17 cellular contexts compared by ENCODE assay signal in the genomic region with DNA sequence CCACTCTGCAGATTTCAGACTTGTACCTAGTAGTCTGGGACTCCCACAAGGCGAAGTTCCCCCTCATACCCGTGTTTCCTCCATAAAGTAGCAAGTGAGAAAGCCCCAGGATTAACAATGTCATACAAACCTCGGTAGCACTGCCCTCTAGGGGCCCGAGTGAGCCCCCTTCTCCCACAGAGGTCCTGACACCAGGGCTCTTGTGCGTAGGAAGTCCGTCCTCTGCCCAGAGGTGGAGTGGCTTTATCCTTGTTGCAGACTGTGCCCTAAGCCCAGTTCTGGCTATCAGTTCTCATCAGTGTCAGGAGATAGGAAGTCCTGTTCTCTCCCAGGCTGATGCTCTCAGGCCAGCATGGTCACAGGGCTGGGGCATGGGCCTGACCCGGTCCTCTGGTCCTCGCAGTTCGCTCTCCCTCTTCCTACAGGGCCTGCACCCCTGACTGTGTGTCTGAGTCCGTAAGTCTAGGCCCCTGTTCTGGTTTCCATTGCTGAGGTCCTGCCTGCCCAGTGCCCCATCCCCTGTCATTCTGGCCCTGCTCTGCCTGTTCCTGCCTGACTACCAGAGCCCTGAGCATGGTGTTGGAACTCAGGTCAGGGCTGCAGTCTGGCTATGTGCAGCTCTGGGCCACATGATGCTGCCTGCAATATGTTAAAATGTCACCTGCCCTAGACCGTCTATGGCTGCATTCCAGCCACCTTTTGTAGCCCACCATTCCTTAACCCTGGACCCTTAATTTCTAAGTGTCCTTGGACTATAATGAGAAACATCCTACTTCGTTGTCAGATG.
DNase-seq lines count a peak whose midpoint lies in the region; ATAC-seq, FAIRE-seq and TF ChIP-seq lines count a peak whose summit lies in the region.
"Had no signal": no experiment of that assay in that cellular context is flagged by ENCODE, and none has a peak within 500 bp of the region (broad histone marks: within the 10 kb centered on the region; RNA-seq: fewer than 3 reads in every experiment).

No MANE protein-coding gene starts in this region.

- H4K20me1 ChIP-seq in Loucy (ENCODE audit: insufficient read depth, low read length, poor library complexity, severe bottlenecking) (no peaks in the 10 kb centered on the region), GM12878 (ENCODE audit: control insufficient read depth, insufficient read depth) (no peaks in the 10 kb centered on the region)
- H4K20me1 ChIP-seq: BLaER1 had no signal

- H3K4me2 ChIP-seq in Loucy (ENCODE audit: low read depth, low read length, poor library complexity, severe bottlenecking) (no peak overlapping the region), GM12878 (ENCODE audit: control insufficient read depth, insufficient read depth) (no peak overlapping the region)
- H3K4me2 ChIP-seq: BLaER1 had no signal

- intact Hi-C loops in left ventricle myocardium superior (cut with micrococcal nuclease) (no loop called here), Right ventricle myocardium inferior (cut with DNase I) (no loop called here), GM12878 (cut with micrococcal nuclease; ENCODE audit: unreplicated experiment) (no loop called here)

- in situ Hi-C loops in GM12878 (cut with MboI), result no loop called here

- TF ChIP-seq RAD21 in GM12878 (IDR thresholded peaks at IDR 0.05; ENCODE audit: insufficient read depth, low read depth, low read length), result no peak

- H3K9ac ChIP-seq in Loucy (ENCODE audit: low read depth, low read length, poor library complexity, severe bottlenecking) (no peak overlapping the region), GM12878 (ENCODE audit: control insufficient read depth, insufficient read depth, low read length) (no peak overlapping the region)
- H3K9ac ChIP-seq: BLaER1 had no signal

- RAD21 ChIA-PET in GM12878 (lab: Charles Lee; ENCODE audit: unreplicated experiment), result no interaction called here

- no peak overlapping the region for H3K27ac ChIP-seq in GM12878 (ENCODE audit: control insufficient read depth, insufficient read depth)
- H3K27ac ChIP-seq: BLaER1, right atrium auricular region, vagina had no signal

- H3K9me3 Mint-ChIP-seq in stimulated activated effector memory CD8-positive, alpha-beta T cell treated with anti-CD3 and anti-CD28 coated beads, Interleukin-12 subunit alpha, Interleukin-12 subunit beta, amount 100 ng/mL, for 72 hours, result no peaks in the 10 kb centered on the region
- H3K9me3 Mint-ChIP-seq: activated naive CD4-positive, alpha-beta T cell treated with anti-CD3 and anti-CD28 coated beads, Interleukin-2, amount 50 U/mL, for 24 hours had no signal

- no peaks in the 10 kb centered on the region for H3F3A ChIP-seq in Loucy (ENCODE audit: low read depth)

- TF ChIP-seq CTCF in Loucy (conservative IDR thresholded peaks at IDR 0.05; ENCODE audit: low read length) (peak; percentile 49), GM12878 (IDR thresholded peaks at IDR 0.05 in 2 of 3, conservative IDR thresholded peaks at IDR 0.05 in 1 of 3; ENCODE audit: control insufficient read depth in 2 of 3, extremely low read depth in 1 of 3, insufficient read depth in 1 of 3, low read depth in 3 of 3, low read length in 3 of 3) (peak in 1 of 3 experiments; percentile 13; a peak in 1 of 6 replicates)

- no peak overlapping the region for H3K27ac Mint-ChIP-seq in stimulated activated effector memory CD8-positive, alpha-beta T cell treated with anti-CD3 and anti-CD28 coated beads, Interleukin-12 subunit alpha, Interleukin-12 subunit beta, amount 100 ng/mL, for 72 hours
- H3K27ac Mint-ChIP-seq: activated naive CD4-positive, alpha-beta T cell treated with anti-CD3 and anti-CD28 coated beads, Interleukin-2, amount 50 U/mL, for 24 hours had no signal

- ATAC-seq in left ventricle myocardium superior (peak; percentile 29), Right ventricle myocardium inferior (no peak), GM12878 (peak; percentile 59), GM18517 (IDR thresholded peaks at IDR 0.05; ENCODE audit: unreplicated experiment) (no peak)
- ATAC-seq in stimulated activated effector memory CD8-positive, alpha-beta T cell treated with anti-CD3 and anti-CD28 coated beads, Interleukin-12 subunit alpha, Interleukin-12 subunit beta, amount 100 ng/mL, for 72 hours, result peak; percentile 18

- no peak overlapping the region for H3K4me3 Mint-ChIP-seq in stimulated activated effector memory CD8-positive, alpha-beta T cell treated with anti-CD3 and anti-CD28 coated beads, Interleukin-12 subunit alpha, Interleukin-12 subunit beta, amount 100 ng/mL, for 72 hours
- H3K4me3 Mint-ChIP-seq: activated naive CD4-positive, alpha-beta T cell treated with anti-CD3 and anti-CD28 coated beads, Interleukin-2, amount 50 U/mL, for 24 hours had no signal

- WGBS in GM12878 (ENCODE audit: insufficient coverage, insufficient replicate concordance, low lambda C conversion rate, missing lambda C conversion rate), result 14% methylated on average over 12 of the region's 12 CpGs

- FAIRE-seq in GM12878 (lab: Jason Lieb, UNC), result no peak
- FAIRE-seq: endothelial cell of umbilical vein had no signal

- CTCF ChIA-PET in GM12878 (lab: Yijun Ruan, JAX), result interaction anchor here (0.6 to 4.9 kb wide), 3 partner anchors 16 to 319 kb away, joined by 5 to 47 read pairs (median 7); no protein-coding TSS in a partner anchor

- POLR2A ChIA-PET in GM12878 (lab: Charles Lee), result no interaction called here

- no peaks in the 10 kb centered on the region for H3K27me3 ChIP-seq in Loucy (ENCODE audit: insufficient read depth, low read length, poor library complexity, severe bottlenecking)
- H3K27me3 ChIP-seq in GM12878 (replicated peaks in 1 of 2; ENCODE audit: control insufficient read depth in 2 of 2, insufficient read depth in 2 of 2, low read length in 1 of 2), result peaks cover 0 to 3% of the 10 kb centered on the region in 2 experiments; a peak in 2 of 4 replicates
- H3K27me3 ChIP-seq: BLaER1, right atrium auricular region, vagina had no signal

- DNase-seq in left ventricle myocardium superior (no peak), Right ventricle myocardium inferior (ENCODE audit: missing footprints) (no peak), GM12878 (ENCODE audit: low read depth, low spot score) (no peak), NCI-H1417 treated with DMSO at 0.1 percent for 48 hours (lab: John Stamatoyannopoulos, UW) (no peak)
- no peak for DNase-seq in stimulated activated effector memory CD8-positive, alpha-beta T cell treated with anti-CD3 and anti-CD28 coated beads, Interleukin-12 subunit alpha, Interleukin-12 subunit beta, amount 100 ng/mL, for 72 hours (ENCODE audit: low spot score in 2 of 2)
- no peak for DNase-seq in stimulated activated CD4-positive, alpha-beta T cell treated with anti-CD3 and anti-CD28 coated beads, Interleukin-15, amount 100 ng/mL, for 24 hours
- DNase-seq: GDM1; HCEC 1CT; stimulated activated CD4-positive, alpha-beta T cell treated with anti-CD3 and anti-CD28 coated beads, Interleukin-4, amount 100 ng/mL, for 24 hours; stimulated activated naive CD4-positive, alpha-beta T cell had no signal

- H3K4me1 ChIP-seq in Loucy (ENCODE audit: insufficient read depth, low read length, poor library complexity, severe bottlenecking), result no peaks in the 10 kb centered on the region
- H3K4me1 ChIP-seq in GM12878 (ENCODE audit: control insufficient read depth, insufficient read depth, low read length), result no peaks in the 10 kb centered on the region
- H3K4me1 ChIP-seq: BLaER1, right atrium auricular region, vagina had no signal

- H3K4me1 Mint-ChIP-seq in stimulated activated effector memory CD8-positive, alpha-beta T cell treated with anti-CD3 and anti-CD28 coated beads, Interleukin-12 subunit alpha, Interleukin-12 subunit beta, amount 100 ng/mL, for 72 hours, result no peaks in the 10 kb centered on the region
- H3K4me1 Mint-ChIP-seq: activated naive CD4-positive, alpha-beta T cell treated with anti-CD3 and anti-CD28 coated beads, Interleukin-2, amount 50 U/mL, for 24 hours had no signal

- TF ChIP-seq POLR2A in GM12878 (IDR thresholded peaks at IDR 0.05; ENCODE audit: low read depth, low read length), result no peak

- H3K79me2 ChIP-seq in Loucy (ENCODE audit: insufficient read depth, low read length) (no peaks in the 10 kb centered on the region), GM12878 (ENCODE audit: control insufficient read depth, insufficient read depth, low read length) (no peaks in the 10 kb centered on the region)

- no peaks in the 10 kb centered on the region for H3K9me3 ChIP-seq in Loucy (ENCODE audit: insufficient read depth, low read depth, low read length)
- no peaks in the 10 kb centered on the region for H3K9me3 ChIP-seq in GM12878 (replicated peaks; ENCODE audit: control insufficient read depth, insufficient read depth, low read length)
- H3K9me3 ChIP-seq: BLaER1, right atrium auricular region, vagina had no signal

- H2AFZ ChIP-seq in Loucy (ENCODE audit: low read length) (0 out of 2 replicates have a peak overlapping the region, but pooled peaks have one; percentile 38), GM12878 (ENCODE audit: control insufficient read depth, low read depth, low read length) (no peak overlapping the region)

- H3K9me2 ChIP-seq in Loucy (replicated peaks; ENCODE audit: low read depth, low read length), result no peaks in the 10 kb centered on the region

- H3K4me3 ChIP-seq in Loucy (ENCODE audit: low read length, poor library complexity, severe bottlenecking) (no peak overlapping the region), GM12878 (no peak overlapping the region)
- H3K4me3 ChIP-seq: BLaER1, right atrium auricular region, vagina had no signal

- SMC1A ChIA-PET in GM12878 (lab: Charles Lee; ENCODE audit: uncharacterized antibody, unreplicated experiment), result interaction anchor here (2.3 kb wide), 1 partner anchor 319 kb away, joined by 9 read pairs; no protein-coding TSS in a partner anchor

- H3K36me3 Mint-ChIP-seq in stimulated activated effector memory CD8-positive, alpha-beta T cell treated with anti-CD3 and anti-CD28 coated beads, Interleukin-12 subunit alpha, Interleukin-12 subunit beta, amount 100 ng/mL, for 72 hours, result no peaks in the 10 kb centered on the region
- H3K36me3 Mint-ChIP-seq: activated naive CD4-positive, alpha-beta T cell treated with anti-CD3 and anti-CD28 coated beads, Interleukin-2, amount 50 U/mL, for 24 hours had no signal

- TF ChIP-seq EP300 in GM12878 (IDR thresholded peaks at IDR 0.05; ENCODE audit: borderline replicate concordance in 1 of 2, control insufficient read depth in 1 of 2, low read depth in 2 of 2, low read length in 2 of 2), result no peak

- BruUV-seq in GM12878 (replicated peaks; lab: Mats Ljungman, UMichigan), result no TSS peak

- H3K36me3 ChIP-seq in Loucy (ENCODE audit: insufficient read depth, low read length), result no peaks in the 10 kb centered on the region
- no peaks in the 10 kb centered on the region for H3K36me3 ChIP-seq in GM12878 (ENCODE audit: control insufficient read depth in 2 of 2, insufficient read depth in 2 of 2, low read length in 1 of 2)
- H3K36me3 ChIP-seq: BLaER1, right atrium auricular region, vagina had no signal

TF ChIP-seq in GM12878, 131 proteins besides CTCF, POLR2A, EP300 and RAD21:
- no peak for TF ChIP-seq TCF7 (IDR thresholded peaks at IDR 0.05; ENCODE audit: borderline replicate concordance)
- TF ChIP-seq CBX3 (IDR thresholded peaks at IDR 0.05; ENCODE audit: borderline replicate concordance, low read depth), result no peak
- TF ChIP-seq ZNF207 (IDR thresholded peaks at IDR 0.05; ENCODE audit: borderline replicate concordance), result no peak

Comparison
In these comparisons a context has a peak if more than half of its experiments do, and no peak if none do; other contexts are left out.
1. ATAC-seq: peak in left ventricle myocardium superior (single experiment), GM12878 (single experiment) and stimulated activated effector memory CD8-positive, alpha-beta T cell treated with anti-CD3 and anti-CD28 coated beads, Interleukin-12 subunit alpha, Interleukin-12 subunit beta, amount 100 ng/mL, for 72 hours (single experiment); none in Right ventricle myocardium inferior (single experiment) and GM18517 (single experiment).